Comparison of ENCODE assay signal across 1 cellular context in genomic region chr22:37186997-37187522, GRCh38.
TF ChIP-seq lines count a peak whose summit lies in the region.

No MANE protein-coding gene starts in this region.

TF ChIP-seq in H1, 55 proteins besides CTCF, POLR2A, EP300 and RAD21:
- no peak for TF ChIP-seq TAF1 (IDR thresholded peaks at IDR 0.05; ENCODE audit: low read depth, low read length)
- no peak for TF ChIP-seq ZNF274 (IDR thresholded peaks at IDR 0.05; ENCODE audit: borderline replicate concordance, extremely low read depth, low read length)
- TF ChIP-seq SIRT6 (IDR thresholded peaks at IDR 0.05; ENCODE audit: low read length), result no peak
- peak in 1 of 2 experiments; percentile 70; a peak in 1 of 4 replicates for TF ChIP-seq HDAC2 (IDR thresholded peaks at IDR 0.05; ENCODE audit: borderline replicate concordance in 1 of 2, low read depth in 2 of 2, low read length in 2 of 2)
- no peak for TF ChIP-seq RNF2 (IDR thresholded peaks at IDR 0.05; ENCODE audit: borderline replicate concordance, low read depth, low read length, missing control alignments, poor library complexity, severe bottlenecking)
- TF ChIP-seq CBX5 (IDR thresholded peaks at IDR 0.05; ENCODE audit: low read depth, low read length), result no peak
- TF ChIP-seq RFX5 (IDR thresholded peaks at IDR 0.05; ENCODE audit: borderline replicate concordance, low read depth, low read length), result no peak
- TF ChIP-seq KDM1A (IDR thresholded peaks at IDR 0.05; ENCODE audit: borderline replicate concordance, low read length), result peak; percentile 34; the same call in 1 of the 2 replicates
- no peak for TF ChIP-seq CTBP2 (IDR thresholded peaks at IDR 0.05; ENCODE audit: borderline replicate concordance, insufficient read depth, insufficient read length, low read length)
- TF ChIP-seq KDM4A (IDR thresholded peaks at IDR 0.05; ENCODE audit: low read depth, low read length, severe bottlenecking), result no peak
